In genomic region chr10:46022978-46023702, GRCh38 we compare ENCODE assay signal across 8 cellular contexts. TPM values are rescaled to one million over a fixed set of nuclear protein-coding genes. Genes with fewer than 3 reads are reported as not detected.
DNase-seq lines count a peak whose midpoint lies in the region; TF ChIP-seq lines count a peak whose summit lies in the region.

No MANE protein-coding gene starts in this region.

- POLR2A ChIA-PET in GM10248 (lab: Yijun Ruan, JAX), result no interaction called here
- POLR2A ChIA-PET in HEK293 (lab: Yijun Ruan, JAX), result interaction anchor here (0.7 to 1.3 kb wide), 5 partner anchors 16 to 83 kb away, joined by 3 to 6 read pairs (median 5); partner anchors contain the start of gene TIMM23

- no peaks in the 10 kb centered on the region for H3K27me3 Mint-ChIP-seq in brain

- peaks cover 0 to 28% of the 10 kb centered on the region in 2 experiments; a peak in 1 of 3 replicates for H3K36me3 ChIP-seq in HEK293 (ENCODE audit: control insufficient read depth in 2 of 2, insufficient read depth in 1 of 2, low read length in 2 of 2)
- H3K36me3 ChIP-seq in iPS-15b (ENCODE audit: control insufficient read depth, insufficient read depth, low read length), result no peaks in the 10 kb centered on the region

- peak overlapping the region; percentile 83 to 89 (median 86) for H3K4me3 Mint-ChIP-seq in brain

- H3K36me3 Mint-ChIP-seq in brain, result peaks cover 8% of the 10 kb centered on the region

- TF ChIP-seq CTCF in GM10248 (IDR thresholded peaks at IDR 0.05; ENCODE audit: control extremely low read depth, extremely low read depth, low read depth, missing control alignments) (peak; percentile 62), HEK293 (tag by site-specific recombination; IDR thresholded peaks at IDR 0.05) (peak; percentile 52), NB4 (IDR thresholded peaks at IDR 0.05; ENCODE audit: low read depth, low read length) (peak; percentile 23), brain (conservative IDR thresholded peaks at IDR 0.05) (no peak)

- H3K9ac ChIP-seq in iPS-15b (ENCODE audit: low read depth, low read length), result peak overlapping the region; percentile 71

- CTCF ChIA-PET in GM10248 (lab: Yijun Ruan, JAX) (interaction anchor here (0.6 to 9.5 kb wide), 10 partner anchors 9 to 787 kb away, joined by 3 to 88 read pairs (median 4); no protein-coding TSS in a partner anchor), HEK293 (lab: Yijun Ruan, JAX) (interaction anchor here (0.6 to 1.6 kb wide), 5 partner anchors 19 to 773 kb away, joined by 3 to 5 read pairs (median 4); no protein-coding TSS in a partner anchor)

- peak; percentile 19 for TF ChIP-seq POLR2A in NB4 (IDR thresholded peaks at IDR 0.05; ENCODE audit: extremely low read depth, insufficient read length)

- H3K4me3 ChIP-seq in HEK293 (ENCODE audit: low read depth, low read length) (peak overlapping the region; percentile 60), NB4 (ENCODE audit: low read depth, low read length) (peak overlapping the region; percentile 58), iPS-15b (ENCODE audit: low read depth, low read length) (peak overlapping the region; percentile 77), skeletal muscle cell (ENCODE audit: low read depth, low read length) (peak overlapping the region; percentile 66)

- peaks cover 94% of the 10 kb centered on the region for H3K4me1 Mint-ChIP-seq in brain

- no peaks in the 10 kb centered on the region for H3K27me3 ChIP-seq in iPS-15b (ENCODE audit: control insufficient read depth, insufficient read depth, low read length)

- H3K9me3 Mint-ChIP-seq in brain, result no peaks in the 10 kb centered on the region

- DNase-seq in GM10248 (ENCODE audit: extremely low spot score), result peak; percentile 89
- DNase-seq in NB4 (ENCODE audit: low read depth), result peak; percentile 97
- peak; percentile 94 for DNase-seq in UCSD-AML1 (lab: John Stamatoyannopoulos, UW; ENCODE audit: unreplicated experiment)
- DNase-seq in skeletal muscle cell (ENCODE audit: low read depth), result peak; percentile 73
- DNase-seq in NCI-H1105 (lab: John Stamatoyannopoulos, UW), result no peak

- H3K4me1 ChIP-seq in HEK293 (ENCODE audit: control insufficient read depth, insufficient read depth, low read length), result peaks cover 19% of the 10 kb centered on the region; the same call in 1 of the 2 replicates
- peaks cover 14% of the 10 kb centered on the region for H3K4me1 ChIP-seq in iPS-15b (ENCODE audit: control insufficient read depth, insufficient read depth, low read length)

- H3K27ac Mint-ChIP-seq in brain, result peak overlapping the region in 4 of 5 experiments; percentile 38 to 70 (median 52)

- H3K9me3 ChIP-seq in HEK293 (ENCODE audit: control insufficient read depth, insufficient read depth, low read depth, low read length) (no peaks in the 10 kb centered on the region), iPS-15b (ENCODE audit: control insufficient read depth, insufficient read depth, low read length) (no peaks in the 10 kb centered on the region)

- H3K27ac ChIP-seq in HEK293 (ENCODE audit: extremely low read depth, low read depth, low read length), result peak overlapping the region; percentile 55

TF ChIP-seq in HEK293, 187 proteins besides CTCF, POLR2A, EP300 and RAD21 (continues in another document):
- TF ChIP-seq SCRT2 (tag by site-specific recombination; IDR thresholded peaks at IDR 0.05) (0 out of 2 replicates have a peak, but pooled peaks have one; percentile 34), ZNF776 (tag by site-specific recombination; IDR thresholded peaks at IDR 0.05; ENCODE audit: borderline replicate concordance) (no peak), ZBTB1 (tag by site-specific recombination; IDR thresholded peaks at IDR 0.05) (no peak), ZNF560 (tag by site-specific recombination; IDR thresholded peaks at IDR 0.05; ENCODE audit: borderline replicate concordance) (no peak), ZFHX2 (tag by site-specific recombination; conservative IDR thresholded peaks at IDR 0.05) (peak; percentile 86), ZNF501 (tag by site-specific recombination; IDR thresholded peaks at IDR 0.05) (peak; percentile 50; the same call in 1 of the 2 replicates), ZNF654 (tag by site-specific recombination; IDR thresholded peaks at IDR 0.05; ENCODE audit: low read depth) (no peak), BCL11B (tag by site-specific recombination; IDR thresholded peaks at IDR 0.05; ENCODE audit: low read depth) (peak; percentile 54; the same call in 1 of the 2 replicates), ZNF335 (tag by site-specific recombination; conservative IDR thresholded peaks at IDR 0.05) (peak; percentile 98), ZIC2 (tag by site-specific recombination; IDR thresholded peaks at IDR 0.05) (peak; percentile 94), GLIS2 (tag by site-specific recombination; IDR thresholded peaks at IDR 0.05) (peak; percentile 99), ZBTB8A (tag by site-specific recombination; IDR thresholded peaks at IDR 0.05) (peak; percentile 62), ZNF76 (tag by site-specific recombination; IDR thresholded peaks at IDR 0.05; ENCODE audit: borderline replicate concordance, low read depth) (peak; percentile 84), ZFP37 (tag by site-specific recombination; IDR thresholded peaks at IDR 0.05) (peak; percentile 99), ZNF394 (tag by site-specific recombination; IDR thresholded peaks at IDR 0.05; ENCODE audit: borderline replicate concordance) (peak; percentile 58), KLF1 (tag by site-specific recombination; IDR thresholded peaks at IDR 0.05) (peak; percentile 83), ZNF354C (tag by site-specific recombination; IDR thresholded peaks at IDR 0.05; ENCODE audit: borderline replicate concordance, low read depth) (no peak), GLIS1 (tag by site-specific recombination; IDR thresholded peaks at IDR 0.05) (peak; percentile 92), INSM2 (tag by site-specific recombination; IDR thresholded peaks at IDR 0.05) (peak; percentile 25; the same call in 1 of the 2 replicates), ZBTB6 (tag by site-specific recombination; IDR thresholded peaks at IDR 0.05) (0 out of 2 replicates have a peak, but pooled peaks have one; percentile 4)
- TF ChIP-seq, protein P1, sequence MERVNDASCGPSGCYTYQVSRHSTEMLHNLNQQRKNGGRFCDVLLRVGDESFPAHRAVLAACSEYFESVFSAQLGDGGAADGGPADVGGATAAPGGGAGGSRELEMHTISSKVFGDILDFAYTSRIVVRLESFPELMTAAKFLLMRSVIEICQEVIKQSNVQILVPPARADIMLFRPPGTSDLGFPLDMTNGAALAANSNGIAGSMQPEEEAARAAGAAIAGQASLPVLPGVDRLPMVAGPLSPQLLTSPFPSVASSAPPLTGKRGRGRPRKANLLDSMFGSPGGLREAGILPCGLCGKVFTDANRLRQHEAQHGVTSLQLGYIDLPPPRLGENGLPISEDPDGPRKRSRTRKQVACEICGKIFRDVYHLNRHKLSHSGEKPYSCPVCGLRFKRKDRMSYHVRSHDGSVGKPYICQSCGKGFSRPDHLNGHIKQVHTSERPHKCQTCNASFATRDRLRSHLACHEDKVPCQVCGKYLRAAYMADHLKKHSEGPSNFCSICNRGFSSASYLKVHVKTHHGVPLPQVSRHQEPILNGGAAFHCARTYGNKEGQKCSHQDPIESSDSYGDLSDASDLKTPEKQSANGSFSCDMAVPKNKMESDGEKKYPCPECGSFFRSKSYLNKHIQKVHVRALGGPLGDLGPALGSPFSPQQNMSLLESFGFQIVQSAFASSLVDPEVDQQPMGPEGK (tag by site-specific recombination; IDR thresholded peaks at IDR 0.05), result peak; percentile 95
- TF ChIP-seq, protein P2, sequence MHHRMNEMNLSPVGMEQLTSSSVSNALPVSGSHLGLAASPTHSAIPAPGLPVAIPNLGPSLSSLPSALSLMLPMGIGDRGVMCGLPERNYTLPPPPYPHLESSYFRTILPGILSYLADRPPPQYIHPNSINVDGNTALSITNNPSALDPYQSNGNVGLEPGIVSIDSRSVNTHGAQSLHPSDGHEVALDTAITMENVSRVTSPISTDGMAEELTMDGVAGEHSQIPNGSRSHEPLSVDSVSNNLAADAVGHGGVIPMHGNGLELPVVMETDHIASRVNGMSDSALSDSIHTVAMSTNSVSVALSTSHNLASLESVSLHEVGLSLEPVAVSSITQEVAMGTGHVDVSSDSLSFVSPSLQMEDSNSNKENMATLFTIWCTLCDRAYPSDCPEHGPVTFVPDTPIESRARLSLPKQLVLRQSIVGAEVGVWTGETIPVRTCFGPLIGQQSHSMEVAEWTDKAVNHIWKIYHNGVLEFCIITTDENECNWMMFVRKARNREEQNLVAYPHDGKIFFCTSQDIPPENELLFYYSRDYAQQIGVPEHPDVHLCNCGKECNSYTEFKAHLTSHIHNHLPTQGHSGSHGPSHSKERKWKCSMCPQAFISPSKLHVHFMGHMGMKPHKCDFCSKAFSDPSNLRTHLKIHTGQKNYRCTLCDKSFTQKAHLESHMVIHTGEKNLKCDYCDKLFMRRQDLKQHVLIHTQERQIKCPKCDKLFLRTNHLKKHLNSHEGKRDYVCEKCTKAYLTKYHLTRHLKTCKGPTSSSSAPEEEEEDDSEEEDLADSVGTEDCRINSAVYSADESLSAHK (tag by site-specific recombination; IDR thresholded peaks at IDR 0.05), result no peak

RNA-seq across cellular contexts. Expression of gene NCOA4, which starts 7.3 kb away (rescaled TPM):
- 76.5 TPM for polyA plus RNA-seq in brain (ENCODE audit: insufficient read depth, low read depth, low replicate concordance)

RNA-seq across cellular contexts. Expression of gene MSMB, which starts 22.9 kb away (rescaled TPM):
- polyA plus RNA-seq in brain (ENCODE audit: insufficient read depth, low read depth, low replicate concordance), result not detected

RNA-seq across cellular contexts. Expression of gene TIMM23, which starts 50.9 kb away (rescaled TPM):
- 70.9 TPM for polyA plus RNA-seq in brain (ENCODE audit: insufficient read depth, low read depth, low replicate concordance)

Comparison
In these comparisons a context has a peak if more than half of its experiments do, and no peak if none do; other contexts are left out.
1. CTCF ChIP-seq: peak in GM10248 (single experiment), HEK293 (single experiment) and NB4 (single experiment); none in brain (0 of 2).
2. Peak in every context shown above with its lines, with median percentiles within 50 percentile points of each other: H3K4me3 ChIP-seq.